Comparison of ENCODE assay signal across 8 cellular contexts in genomic region chr7:8442814-8443304, GRCh38. TPM values are rescaled to one million over a fixed set of nuclear protein-coding genes. Genes with fewer than 3 reads are reported as not detected.
DNase-seq lines count a peak whose midpoint lies in the region; ATAC-seq lines count a peak whose summit lies in the region.

No MANE protein-coding gene starts in this region.

- H3K9me3 Mint-ChIP-seq in activated naive CD8-positive, alpha-beta T cell treated with anti-CD3 and anti-CD28 coated beads, Interleukin-2, amount 10 ng/mL, durations not matched to agents 7 days and 5 days, result peaks cover 7% of the 10 kb centered on the region

- peaks cover 7% of the 10 kb centered on the region for H3K4me1 Mint-ChIP-seq in activated naive CD8-positive, alpha-beta T cell treated with anti-CD3 and anti-CD28 coated beads, Interleukin-2, amount 10 ng/mL, durations not matched to agents 7 days and 5 days

- POLR2A ChIA-PET in activated naive CD8-positive, alpha-beta T cell treated with anti-CD3 and anti-CD28 coated beads, Interleukin-2, amount 10 ng/mL, durations not matched to agents 7 days and 5 days (lab: Charles Lee), result no interaction called here

- H3K36me3 Mint-ChIP-seq in activated naive CD8-positive, alpha-beta T cell treated with anti-CD3 and anti-CD28 coated beads, Interleukin-2, amount 10 ng/mL, durations not matched to agents 7 days and 5 days, result peaks cover 3% of the 10 kb centered on the region

- peaks cover 71% of the 10 kb centered on the region for H3K27me3 Mint-ChIP-seq in activated naive CD8-positive, alpha-beta T cell treated with anti-CD3 and anti-CD28 coated beads, Interleukin-2, amount 10 ng/mL, durations not matched to agents 7 days and 5 days

- ATAC-seq in GM19438 (IDR thresholded peaks at IDR 0.05; ENCODE audit: low read depth, unreplicated experiment) (peak; percentile 91), HG02981 (IDR thresholded peaks at IDR 0.05; ENCODE audit: unreplicated experiment) (no peak)
- ATAC-seq in activated naive CD8-positive, alpha-beta T cell treated with anti-CD3 and anti-CD28 coated beads, Interleukin-2, amount 10 ng/mL, durations not matched to agents 7 days and 5 days (ENCODE audit: low read depth), result peak; percentile 95

- H3K27ac Mint-ChIP-seq in activated naive CD8-positive, alpha-beta T cell treated with anti-CD3 and anti-CD28 coated beads, Interleukin-2, amount 10 ng/mL, durations not matched to agents 7 days and 5 days, result peak overlapping the region; percentile 72

- peak; percentile 37 for DNase-seq in NCI-H2029 treated with DMSO at 0.1 percent for 48 hours (lab: John Stamatoyannopoulos, UW)
- DNase-seq in activated naive CD8-positive, alpha-beta T cell treated with anti-CD3 and anti-CD28 coated beads, Interleukin-2, amount 10 ng/mL, durations not matched to agents 7 days and 5 days, result peak; percentile 85
- peak; percentile 38 for DNase-seq in inferior parietal cortex (ENCODE audit: extremely low spot score)
- peak; percentile 10 to 45 for DNase-seq in stimulated activated CD4-positive, alpha-beta T cell treated with anti-CD3 and anti-CD28 coated beads, Interleukin-4, amount 100 ng/mL, for 4 hours
- DNase-seq in NCI-H2081 (lab: John Stamatoyannopoulos, UW), result no peak
- no peak for DNase-seq in SW 1271 (lab: John Stamatoyannopoulos, UW)

- no peak overlapping the region for H3K4me3 Mint-ChIP-seq in activated naive CD8-positive, alpha-beta T cell treated with anti-CD3 and anti-CD28 coated beads, Interleukin-2, amount 10 ng/mL, durations not matched to agents 7 days and 5 days

RNA-seq across cellular contexts. Expression of gene NXPH1, which starts 9.4 kb away (rescaled TPM):
- not detected for total RNA-seq in activated naive CD8-positive, alpha-beta T cell treated with anti-CD3 and anti-CD28 coated beads, Interleukin-2, amount 10 ng/mL, durations not matched to agents 7 days and 5 days

Comparison
In these comparisons a context has a peak if more than half of its experiments do, and no peak if none do; other contexts are left out.
1. DNase-seq: peak in NCI-H2029 treated with DMSO at 0.1 percent for 48 hours (single experiment), activated naive CD8-positive, alpha-beta T cell treated with anti-CD3 and anti-CD28 coated beads, Interleukin-2, amount 10 ng/mL, durations not matched to agents 7 days and 5 days (single experiment), inferior parietal cortex (single experiment) and stimulated activated CD4-positive, alpha-beta T cell treated with anti-CD3 and anti-CD28 coated beads, Interleukin-4, amount 100 ng/mL, for 4 hours (2 of 2); none in NCI-H2081 (0 of 2) and SW 1271 (0 of 2).